9 cellular contexts compared by ENCODE assay signal in genomic region chr13:21676611-21677021, GRCh38. TPM values are rescaled to one million over a fixed set of nuclear protein-coding genes. Genes with fewer than 3 reads are reported as not detected.
DNase-seq lines count a peak whose midpoint lies in the region; ATAC-seq and TF ChIP-seq lines count a peak whose summit lies in the region.
"Had no signal": no experiment of that assay in that cellular context is flagged by ENCODE, and none has a peak within 500 bp of the region (broad histone marks: within the 10 kb centered on the region; RNA-seq: fewer than 3 reads in every experiment).

No MANE protein-coding gene starts in this region.

- BruUV-seq in Panc1 (replicated peaks; lab: Mats Ljungman, UMichigan): no TSS peak

- intact Hi-C loops in Panc1 (cut with micrococcal nuclease; ENCODE audit: unreplicated experiment): no loop called here
- intact Hi-C loops in right cardiac atrium (cut with DNase I): no loop called here
- intact Hi-C loops in vagina (cut with DNase I): no loop called here

- H3K9me3 Mint-ChIP-seq in osteocyte (ENCODE audit: unreplicated experiment): no peaks in the 10 kb centered on the region

- H3K4me1 Mint-ChIP-seq in osteocyte (ENCODE audit: unreplicated experiment): peaks cover 20% of the 10 kb centered on the region

- no peak for ATAC-seq in Panc1
- ATAC-seq in right cardiac atrium: no peak

- TF ChIP-seq CTCF in Panc1 (IDR thresholded peaks at IDR 0.05) (peak; percentile 26; the same call in 1 of the 2 replicates), osteocyte (IDR thresholded peaks at IDR 0.05) (no peak), vagina (IDR thresholded peaks at IDR 0.05) (no peak)

- WGBS in right cardiac atrium: 67% methylated on average over 6 of the region's 6 CpGs

- peaks cover 26% of the 10 kb centered on the region for H3K27me3 ChIP-seq in Panc1 (ENCODE audit: control insufficient read depth, insufficient read depth, low read length)
- no peaks in the 10 kb centered on the region for H3K27me3 ChIP-seq in right cardiac atrium (ENCODE audit: control insufficient read depth, insufficient read depth)
- H3K27me3 ChIP-seq in vagina: no peaks in the 10 kb centered on the region

- CTCF ChIA-PET in Panc1 (lab: Charles Lee): no interaction called here

- H3K4me1 ChIP-seq in Panc1 (ENCODE audit: control insufficient read depth, insufficient read depth, low read length): no peaks in the 10 kb centered on the region; the same call in 1 of the 2 replicates
- H3K4me1 ChIP-seq in right cardiac atrium (ENCODE audit: control insufficient read depth, insufficient read depth, low read length): peaks cover 2% of the 10 kb centered on the region
- peaks cover 38% of the 10 kb centered on the region for H3K4me1 ChIP-seq in vagina

- H3K4me3 ChIP-seq in Panc1 (ENCODE audit: low read depth in 2 of 2, low read length in 2 of 2) (no peak overlapping the region), right cardiac atrium (ENCODE audit: low read length) (no peak overlapping the region), vagina (no peak overlapping the region)

- H3K36me3 ChIP-seq in Panc1 (ENCODE audit: control insufficient read depth, insufficient read depth, low read length): no peaks in the 10 kb centered on the region
- no peaks in the 10 kb centered on the region for H3K36me3 ChIP-seq in vagina

- H3K27ac ChIP-seq in Panc1 (ENCODE audit: low read length): no peak overlapping the region
- H3K27ac ChIP-seq in right cardiac atrium (ENCODE audit: low read length): peak overlapping the region; percentile 33
- H3K27ac ChIP-seq in vagina: no peak overlapping the region
- H3K27ac ChIP-seq: HL-60 had no signal

- POLR2A ChIA-PET in Panc1 (lab: Charles Lee): interaction anchor here (0.6 kb wide), 1 partner anchor 122 kb away, joined by 3 read pairs; no protein-coding TSS in a partner anchor

- TF ChIP-seq POLR2A in vagina (IDR thresholded peaks at IDR 0.05): no peak

- H3K9me3 ChIP-seq in Panc1 (ENCODE audit: control insufficient read depth, insufficient read depth, low read depth, low read length) (no peaks in the 10 kb centered on the region), right cardiac atrium (ENCODE audit: control insufficient read depth, low read length) (no peaks in the 10 kb centered on the region), vagina (no peaks in the 10 kb centered on the region)

- in situ Hi-C loops in Panc1 (cut with HindIII; ENCODE audit: low pct_unique_long_range_greater_than_20kb, low sequenced_read_pairs): no loop called here

- peak; percentile 14 for DNase-seq in stimulated activated CD4-positive, alpha-beta T cell treated with anti-CD3 and anti-CD28 coated beads, Interleukin-4, amount 100 ng/mL, for 1 hour
- DNase-seq in stimulated activated CD4-positive, alpha-beta T cell treated with anti-CD3 and anti-CD28 coated beads, Interleukin-2, amount 100 ng/mL, for 48 hours: no peak
- DNase-seq in Panc1 (ENCODE audit: low read depth, low spot score) (no peak), right cardiac atrium (peak in 1 of 3 donors; percentile 67), osteocyte (ENCODE audit: extremely low spot score, unreplicated experiment) (no peak), vagina (ENCODE audit: extremely low spot score in 2 of 2) (no peak), NCI-H1417 treated with DMSO at 0.1 percent for 48 hours (lab: John Stamatoyannopoulos, UW) (no peak), NCI-H774 (lab: John Stamatoyannopoulos, UW) (no peak)

- H3K36me3 Mint-ChIP-seq in osteocyte (ENCODE audit: unreplicated experiment): no peaks in the 10 kb centered on the region

- H3K27ac Mint-ChIP-seq in osteocyte (ENCODE audit: unreplicated experiment): no peak overlapping the region

- H3K27me3 Mint-ChIP-seq in osteocyte (ENCODE audit: unreplicated experiment): peaks cover 67% of the 10 kb centered on the region

- H3K4me3 Mint-ChIP-seq in osteocyte (ENCODE audit: unreplicated experiment): no peak overlapping the region

RNA-seq across cellular contexts. Expression of gene FGF9, which starts 5.7 kb away (rescaled TPM):
- total RNA-seq in Panc1 (2021; ENCODE audit: unreplicated experiment) (not detected), right cardiac atrium (10 to 100 TPM in 3 of 4 donors, 1 to 10 TPM in 1; 3.7 to 13.0 (median 11.8) TPM), osteocyte (not detected in 2 replicates), vagina (0.25 TPM)
- not detected for polyA plus RNA-seq in Panc1 (2012; ENCODE audit: insufficient read length)
- polyA plus RNA-seq in right cardiac atrium: 3.6 TPM
